8 cellular contexts compared by ENCODE assay signal in genomic region chr14:73239463-73240241, GRCh38. TPM values are rescaled to one million over a fixed set of nuclear protein-coding genes. Genes with fewer than 3 reads are reported as not detected.
A peak's percentile ranks its signal among the peaks of the same experiment; 100 is the strongest.
DNase-seq lines count a peak whose midpoint lies in the region; ATAC-seq and TF ChIP-seq lines count a peak whose summit lies in the region.

No MANE protein-coding gene starts in this region.

- no peaks in the 10 kb centered on the region for H3K36me3 ChIP-seq in GM23338 (ENCODE audit: insufficient read depth)
- no peaks in the 10 kb centered on the region for H3K36me3 ChIP-seq in gastrocnemius medialis
- H3K36me3 ChIP-seq in MM.1S (replicated peaks; ENCODE audit: insufficient read depth, low read length): no peaks in the 10 kb centered on the region

- in situ Hi-C loops in astrocyte of the spinal cord (cut with HindIII; ENCODE audit: low sequenced_read_pairs): no loop called here
- in situ Hi-C loops in gastrocnemius medialis (cut with MboI; ENCODE audit: low sequenced_read_pairs in 4 of 4): no loop called here

- H3K4me3 ChIP-seq in GM23338: peak overlapping the region; percentile 69
- H3K4me3 ChIP-seq in astrocyte of the spinal cord (ENCODE audit: low read depth, low read length): peak overlapping the region; percentile 32
- H3K4me3 ChIP-seq in gastrocnemius medialis: peak overlapping the region; percentile 36 to 54 (median 48)
- H3K4me3 ChIP-seq in MM.1S (ENCODE audit: low read length): no peak overlapping the region

- H3K4me3 Mint-ChIP-seq in GM23338: peak overlapping the region; percentile 76

- peak; percentile 26 for ATAC-seq in GM23338
- ATAC-seq in gastrocnemius medialis: no peak
- no peak for ATAC-seq in HG02763 (IDR thresholded peaks at IDR 0.05; ENCODE audit: unreplicated experiment)

- H3K9me2 ChIP-seq in GM23338 (ENCODE audit: insufficient read depth): no peaks in the 10 kb centered on the region
- no peaks in the 10 kb centered on the region for H3K9me2 ChIP-seq in MM.1S (replicated peaks; ENCODE audit: insufficient read depth, low read length)

- TF ChIP-seq CTCF in GM23338 (conservative IDR thresholded peaks at IDR 0.05; ENCODE audit: low read depth in 2 of 2): no peak
- no peak for TF ChIP-seq CTCF in astrocyte of the spinal cord (IDR thresholded peaks at IDR 0.05; ENCODE audit: low read depth, low read length)
- TF ChIP-seq CTCF in gastrocnemius medialis (IDR thresholded peaks at IDR 0.05 in 4 of 5, conservative IDR thresholded peaks at IDR 0.05 in 1 of 5): no peak
- no peak for TF ChIP-seq CTCF in MM.1S (IDR thresholded peaks at IDR 0.05; ENCODE audit: low read length)

- intact Hi-C loops in gastrocnemius medialis (cut with DNase I; ENCODE audit: low total_unique reads): no loop called here

- H3K9me3 ChIP-seq in gastrocnemius medialis (no peaks in the 10 kb centered on the region), MM.1S (replicated peaks; ENCODE audit: insufficient read depth, low read length) (no peaks in the 10 kb centered on the region)

- no peak overlapping the region for H3K27ac Mint-ChIP-seq in GM23338

- H3K27ac ChIP-seq in GM23338 (ENCODE audit: low read depth) (no peak overlapping the region), gastrocnemius medialis (peak overlapping the region in 1 of 4 donors; percentile 14), MM.1S (ENCODE audit: low read length) (no peak overlapping the region)

- peaks cover 3% of the 10 kb centered on the region; the same call in 1 of the 2 replicates for H4K20me1 ChIP-seq in GM23338 (replicated peaks; ENCODE audit: insufficient read depth)
- H4K20me1 ChIP-seq in MM.1S (ENCODE audit: insufficient read depth, low read length): no peaks in the 10 kb centered on the region

- H3F3A ChIP-seq in GM23338 (replicated peaks; ENCODE audit: low read depth): peaks cover 24% of the 10 kb centered on the region
- no peaks in the 10 kb centered on the region for H3F3A ChIP-seq in MM.1S (ENCODE audit: insufficient read depth, low read length)

- TF ChIP-seq POLR2A in gastrocnemius medialis (IDR thresholded peaks at IDR 0.05): no peak

- H3K79me2 ChIP-seq in GM23338 (replicated peaks; ENCODE audit: insufficient read depth) (0 out of 2 replicates have a peak, but pooled peaks cover 3% of the 10 kb centered on the region), MM.1S (ENCODE audit: low read length) (no peaks in the 10 kb centered on the region)

- H3K4me1 ChIP-seq in GM23338 (ENCODE audit: insufficient read depth): peaks cover 42% of the 10 kb centered on the region
- H3K4me1 ChIP-seq in gastrocnemius medialis: peaks cover 8 to 19% of the 10 kb centered on the region in 2 donors
- no peaks in the 10 kb centered on the region for H3K4me1 ChIP-seq in MM.1S (ENCODE audit: low read length)

- H3K9ac ChIP-seq in MM.1S (ENCODE audit: low read length): no peak overlapping the region

- DNase-seq in GM23338 (ENCODE audit: low spot score): peak; percentile 77
- peak; percentile 78 for DNase-seq in astrocyte of the spinal cord (ENCODE audit: low read depth, low spot score)
- peak; percentile 55 for DNase-seq in hepatic stellate cell (ENCODE audit: low spot score)
- no peak for DNase-seq in gastrocnemius medialis
- DNase-seq in LoVo (ENCODE audit: low spot score): no peak
- DNase-seq in activated T-cell treated with anti-CD3 and anti-CD28 coated beads for 4 hours: no peak
- DNase-seq in MM.1S: no peak

- no peaks in the 10 kb centered on the region; the same call in 2 of the 3 replicates for H3K9me3 Mint-ChIP-seq in GM23338

- H3K36me3 Mint-ChIP-seq in GM23338 (ENCODE audit: low read depth): peaks cover 2% of the 10 kb centered on the region; the same call in 1 of the 3 replicates

- H3K4me2 ChIP-seq in GM23338 (peak overlapping the region; percentile 96), MM.1S (ENCODE audit: low read depth, low read length) (no peak overlapping the region)

- H2AFZ ChIP-seq in GM23338 (peak overlapping the region; percentile 86), MM.1S (ENCODE audit: low read length) (no peak overlapping the region)

- H3K4me1 Mint-ChIP-seq in GM23338: peaks cover 46% of the 10 kb centered on the region

- H3K27me3 Mint-ChIP-seq in GM23338 (ENCODE audit: insufficient read depth, low read depth, poor library complexity): peaks cover 32% of the 10 kb centered on the region

- peaks cover 49% of the 10 kb centered on the region for H3K27me3 ChIP-seq in GM23338 (ENCODE audit: insufficient read depth)
- peaks cover 35 to 50% (median 40%) of the 10 kb centered on the region in 3 donors for H3K27me3 ChIP-seq in gastrocnemius medialis
- H3K27me3 ChIP-seq in MM.1S (replicated peaks; ENCODE audit: insufficient read depth, low read length): peaks cover 11% of the 10 kb centered on the region

TF ChIP-seq in GM23338, 12 proteins besides CTCF, POLR2A, EP300 and RAD21 (continues in another document):
- no peak for TF ChIP-seq CREB1 (CRISPR knock-in tag; IDR thresholded peaks at IDR 0.05; ENCODE audit: low read depth)
- no peak for TF ChIP-seq POLR2AphosphoS5 (IDR thresholded peaks at IDR 0.05; ENCODE audit: low read depth)
- TF ChIP-seq ZNF462 (CRISPR knock-in tag; IDR thresholded peaks at IDR 0.05): no peak
- no peak for TF ChIP-seq NANOG (IDR thresholded peaks at IDR 0.05; ENCODE audit: borderline replicate concordance)

RNA-seq across cellular contexts. Expression of gene PAPLN, which starts 2.3 kb away (rescaled TPM):
- 11.3 and 13.2 TPM in 2 replicates for total RNA-seq in GM23338 (2014; rRNA removed; shearing (Covaris generic))
- polyA plus RNA-seq in GM23338 (2016; fragmentation: Nextera tagmentation; extraction: Ambion mirVana): 2.4 and 2.8 TPM in 2 replicates
- total RNA-seq in gastrocnemius medialis: 1 to 10 TPM; 1.9 to 5.0 (median 2.5) TPM

Comparison
In these comparisons a context has a peak if more than half of its experiments do, and no peak if none do; other contexts are left out.
1. DNase-seq: peak in GM23338 (single experiment), astrocyte of the spinal cord (single experiment) and hepatic stellate cell (single experiment); none in gastrocnemius medialis (0 of 2), LoVo (single experiment), activated T-cell treated with anti-CD3 and anti-CD28 coated beads for 4 hours (single experiment) and MM.1S (single experiment).